ENCODE assay signal across 1 cellular context in the genomic region with DNA sequence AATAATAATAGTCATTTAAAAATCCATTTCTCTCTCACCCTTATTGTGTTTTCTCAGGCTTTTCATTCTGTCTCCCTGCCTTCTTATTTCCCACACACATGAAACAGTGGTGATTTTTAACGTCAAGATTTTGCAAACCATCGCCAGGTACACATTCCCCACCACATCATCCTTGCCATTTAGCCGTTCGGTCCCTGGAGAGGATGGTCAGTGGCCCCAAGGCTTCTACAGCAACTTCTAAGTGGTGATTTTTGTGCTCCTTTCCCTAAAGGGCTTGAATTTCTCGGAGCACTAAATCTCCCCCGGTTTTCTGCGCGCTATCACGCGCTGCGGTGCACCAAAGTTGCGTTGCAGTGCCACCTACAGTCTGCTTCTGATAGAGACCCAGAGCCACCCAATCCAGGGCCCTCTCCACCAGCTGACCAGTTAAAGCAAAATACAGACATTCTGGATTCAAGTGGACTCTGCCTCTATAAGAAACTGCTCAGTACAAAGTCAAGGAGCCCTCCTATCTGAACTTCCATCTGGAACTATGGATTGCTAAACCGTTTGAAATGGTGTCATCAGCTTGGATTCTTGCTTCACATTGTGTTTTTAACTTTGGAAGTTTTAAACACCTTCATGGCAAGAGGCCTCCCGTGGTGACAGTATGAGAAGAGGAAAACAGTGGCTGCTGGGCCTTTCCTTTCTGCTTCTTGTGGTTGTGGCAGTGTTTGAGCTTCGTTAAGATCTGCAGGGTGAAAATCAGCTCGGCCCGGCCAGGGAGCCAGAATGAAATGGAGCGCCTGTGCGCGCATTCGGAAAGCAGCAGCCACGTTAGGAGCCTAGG.
A peak's percentile ranks its signal among the peaks of the same experiment; 100 is the strongest.
TF ChIP-seq lines count a peak whose summit lies in the region.

No MANE protein-coding gene starts in this region.

TF ChIP-seq in HepG2, 621 proteins besides CTCF, POLR2A, EP300 and RAD21 (continued from another document and continues in another):
- TF ChIP-seq, protein P1, sequence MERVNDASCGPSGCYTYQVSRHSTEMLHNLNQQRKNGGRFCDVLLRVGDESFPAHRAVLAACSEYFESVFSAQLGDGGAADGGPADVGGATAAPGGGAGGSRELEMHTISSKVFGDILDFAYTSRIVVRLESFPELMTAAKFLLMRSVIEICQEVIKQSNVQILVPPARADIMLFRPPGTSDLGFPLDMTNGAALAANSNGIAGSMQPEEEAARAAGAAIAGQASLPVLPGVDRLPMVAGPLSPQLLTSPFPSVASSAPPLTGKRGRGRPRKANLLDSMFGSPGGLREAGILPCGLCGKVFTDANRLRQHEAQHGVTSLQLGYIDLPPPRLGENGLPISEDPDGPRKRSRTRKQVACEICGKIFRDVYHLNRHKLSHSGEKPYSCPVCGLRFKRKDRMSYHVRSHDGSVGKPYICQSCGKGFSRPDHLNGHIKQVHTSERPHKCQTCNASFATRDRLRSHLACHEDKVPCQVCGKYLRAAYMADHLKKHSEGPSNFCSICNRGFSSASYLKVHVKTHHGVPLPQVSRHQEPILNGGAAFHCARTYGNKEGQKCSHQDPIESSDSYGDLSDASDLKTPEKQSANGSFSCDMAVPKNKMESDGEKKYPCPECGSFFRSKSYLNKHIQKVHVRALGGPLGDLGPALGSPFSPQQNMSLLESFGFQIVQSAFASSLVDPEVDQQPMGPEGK (CRISPR knock-in tag; IDR thresholded peaks at IDR 0.05), result no peak
- TF ChIP-seq YEATS4 (CRISPR knock-in tag; IDR thresholded peaks at IDR 0.05; ENCODE audit: borderline replicate concordance) (peak; percentile 58), AHR (CRISPR knock-in tag; IDR thresholded peaks at IDR 0.05) (no peak), TBL1XR1 (IDR thresholded peaks at IDR 0.05; ENCODE audit: borderline replicate concordance, low read length, partially characterized antibody) (no peak), ZNF615 (CRISPR knock-in tag; IDR thresholded peaks at IDR 0.05; ENCODE audit: borderline replicate concordance) (no peak), MEIS2 (CRISPR knock-in tag; IDR thresholded peaks at IDR 0.05) (no peak), ATF7 (IDR thresholded peaks at IDR 0.05) (no peak), ATF7 (CRISPR knock-in tag; IDR thresholded peaks at IDR 0.05) (no peak), REXO4 (CRISPR knock-in tag; IDR thresholded peaks at IDR 0.05; ENCODE audit: borderline replicate concordance) (no peak), ZNF367 (CRISPR knock-in tag; IDR thresholded peaks at IDR 0.05; ENCODE audit: borderline replicate concordance) (no peak), TARDBP (CRISPR knock-in tag; IDR thresholded peaks at IDR 0.05) (peak; percentile 79; the same call in 1 of the 2 replicates), ZNF775 (CRISPR knock-in tag; IDR thresholded peaks at IDR 0.05; ENCODE audit: borderline replicate concordance) (no peak), PRMT3 (CRISPR knock-in tag; IDR thresholded peaks at IDR 0.05; ENCODE audit: borderline replicate concordance, low read depth) (no peak), KDM2A (CRISPR knock-in tag; IDR thresholded peaks at IDR 0.05; ENCODE audit: borderline replicate concordance, low read depth) (peak; percentile 89), ZNF260 (CRISPR knock-in tag; IDR thresholded peaks at IDR 0.05; ENCODE audit: borderline replicate concordance, low read depth) (no peak), KDM3A (CRISPR knock-in tag; IDR thresholded peaks at IDR 0.05; ENCODE audit: low read depth) (0 out of 2 replicates have a peak, but pooled peaks have one; percentile 24), LCORL (IDR thresholded peaks at IDR 0.05) (no peak), LCORL (CRISPR knock-in tag; IDR thresholded peaks at IDR 0.05) (no peak), NCOA5 (CRISPR knock-in tag; IDR thresholded peaks at IDR 0.05) (no peak), ZNF160 (CRISPR knock-in tag; IDR thresholded peaks at IDR 0.05) (no peak), SRSF4 (IDR thresholded peaks at IDR 0.05; ENCODE audit: low read depth, low read length, poor library complexity, severe bottlenecking) (no peak), SP4 (CRISPR knock-in tag; IDR thresholded peaks at IDR 0.05) (peak; percentile 43; the same call in 1 of the 2 replicates), HOXA3 (CRISPR knock-in tag; IDR thresholded peaks at IDR 0.05) (no peak), CEBPG (CRISPR knock-in tag; IDR thresholded peaks at IDR 0.05) (peak; percentile 44; the same call in 1 of the 2 replicates)
- TF ChIP-seq, protein P2, sequence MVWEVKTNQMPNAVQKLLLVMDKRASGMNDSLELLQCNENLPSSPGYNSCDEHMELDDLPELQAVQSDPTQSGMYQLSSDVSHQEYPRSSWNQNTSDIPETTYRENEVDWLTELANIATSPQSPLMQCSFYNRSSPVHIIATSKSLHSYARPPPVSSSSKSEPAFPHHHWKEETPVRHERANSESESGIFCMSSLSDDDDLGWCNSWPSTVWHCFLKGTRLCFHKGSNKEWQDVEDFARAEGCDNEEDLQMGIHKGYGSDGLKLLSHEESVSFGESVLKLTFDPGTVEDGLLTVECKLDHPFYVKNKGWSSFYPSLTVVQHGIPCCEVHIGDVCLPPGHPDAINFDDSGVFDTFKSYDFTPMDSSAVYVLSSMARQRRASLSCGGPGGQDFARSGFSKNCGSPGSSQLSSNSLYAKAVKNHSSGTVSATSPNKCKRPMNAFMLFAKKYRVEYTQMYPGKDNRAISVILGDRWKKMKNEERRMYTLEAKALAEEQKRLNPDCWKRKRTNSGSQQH (CRISPR knock-in tag; IDR thresholded peaks at IDR 0.05; ENCODE audit: low read depth), result 0 out of 2 replicates have a peak, but pooled peaks have one; percentile 9
- TF ChIP-seq, protein P3, sequence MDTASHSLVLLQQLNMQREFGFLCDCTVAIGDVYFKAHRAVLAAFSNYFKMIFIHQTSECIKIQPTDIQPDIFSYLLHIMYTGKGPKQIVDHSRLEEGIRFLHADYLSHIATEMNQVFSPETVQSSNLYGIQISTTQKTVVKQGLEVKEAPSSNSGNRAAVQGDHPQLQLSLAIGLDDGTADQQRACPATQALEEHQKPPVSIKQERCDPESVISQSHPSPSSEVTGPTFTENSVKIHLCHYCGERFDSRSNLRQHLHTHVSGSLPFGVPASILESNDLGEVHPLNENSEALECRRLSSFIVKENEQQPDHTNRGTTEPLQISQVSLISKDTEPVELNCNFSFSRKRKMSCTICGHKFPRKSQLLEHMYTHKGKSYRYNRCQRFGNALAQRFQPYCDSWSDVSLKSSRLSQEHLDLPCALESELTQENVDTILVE (CRISPR knock-in tag; IDR thresholded peaks at IDR 0.05), result 0 out of 2 replicates have a peak, but pooled peaks have one; percentile 46
- TF ChIP-seq, protein P4, sequence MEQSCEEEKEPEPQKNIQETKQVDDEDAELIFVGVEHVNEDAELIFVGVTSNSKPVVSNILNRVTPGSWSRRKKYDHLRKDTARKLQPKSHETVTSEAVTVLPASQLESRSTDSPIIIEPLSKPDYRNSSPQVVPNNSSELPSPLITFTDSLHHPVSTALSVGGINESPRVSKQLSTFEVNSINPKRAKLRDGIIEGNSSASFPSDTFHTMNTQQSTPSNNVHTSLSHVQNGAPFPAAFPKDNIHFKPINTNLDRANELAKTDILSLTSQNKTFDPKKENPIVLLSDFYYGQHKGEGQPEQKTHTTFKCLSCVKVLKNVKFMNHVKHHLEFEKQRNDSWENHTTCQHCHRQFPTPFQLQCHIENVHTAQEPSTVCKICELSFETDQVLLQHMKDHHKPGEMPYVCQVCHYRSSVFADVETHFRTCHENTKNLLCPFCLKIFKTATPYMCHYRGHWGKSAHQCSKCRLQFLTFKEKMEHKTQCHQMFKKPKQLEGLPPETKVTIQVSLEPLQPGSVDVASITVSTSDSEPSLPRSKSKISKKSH (CRISPR knock-in tag; IDR thresholded peaks at IDR 0.05; ENCODE audit: borderline replicate concordance), result no peak
- TF ChIP-seq, protein P5, sequence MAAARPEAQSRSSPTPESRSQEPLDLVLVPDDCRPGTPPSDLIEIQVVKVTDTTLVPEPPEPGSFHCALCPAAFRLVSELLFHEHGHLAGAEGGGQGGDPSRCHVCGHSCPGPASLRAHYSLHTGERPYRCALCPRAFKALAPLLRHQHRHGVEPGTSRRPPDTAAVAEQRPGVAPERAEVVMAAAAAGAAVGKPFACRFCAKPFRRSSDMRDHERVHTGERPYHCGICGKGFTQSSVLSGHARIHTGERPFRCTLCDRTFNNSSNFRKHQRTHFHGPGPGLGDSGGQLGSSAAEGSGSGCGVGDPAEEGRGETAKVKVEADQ (CRISPR knock-in tag; IDR thresholded peaks at IDR 0.05; ENCODE audit: borderline replicate concordance), result no peak
- TF ChIP-seq, protein P6, sequence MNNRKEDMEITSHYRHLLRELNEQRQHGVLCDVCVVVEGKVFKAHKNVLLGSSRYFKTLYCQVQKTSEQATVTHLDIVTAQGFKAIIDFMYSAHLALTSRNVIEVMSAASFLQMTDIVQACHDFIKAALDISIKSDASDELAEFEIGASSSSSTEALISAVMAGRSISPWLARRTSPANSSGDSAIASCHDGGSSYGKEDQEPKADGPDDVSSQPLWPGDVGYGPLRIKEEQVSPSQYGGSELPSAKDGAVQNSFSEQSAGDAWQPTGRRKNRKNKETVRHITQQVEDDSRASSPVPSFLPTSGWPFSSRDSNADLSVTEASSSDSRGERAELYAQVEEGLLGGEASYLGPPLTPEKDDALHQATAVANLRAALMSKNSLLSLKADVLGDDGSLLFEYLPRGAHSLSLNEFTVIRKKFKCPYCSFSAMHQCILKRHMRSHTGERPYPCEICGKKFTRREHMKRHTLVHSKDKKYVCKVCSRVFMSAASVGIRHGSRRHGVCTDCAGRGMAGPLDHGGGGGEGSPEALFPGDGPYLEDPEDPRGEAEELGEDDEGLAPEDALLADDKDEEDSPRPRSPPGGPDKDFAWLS (CRISPR knock-in tag; IDR thresholded peaks at IDR 0.05; ENCODE audit: borderline replicate concordance), result no peak
- TF ChIP-seq, protein P7, sequence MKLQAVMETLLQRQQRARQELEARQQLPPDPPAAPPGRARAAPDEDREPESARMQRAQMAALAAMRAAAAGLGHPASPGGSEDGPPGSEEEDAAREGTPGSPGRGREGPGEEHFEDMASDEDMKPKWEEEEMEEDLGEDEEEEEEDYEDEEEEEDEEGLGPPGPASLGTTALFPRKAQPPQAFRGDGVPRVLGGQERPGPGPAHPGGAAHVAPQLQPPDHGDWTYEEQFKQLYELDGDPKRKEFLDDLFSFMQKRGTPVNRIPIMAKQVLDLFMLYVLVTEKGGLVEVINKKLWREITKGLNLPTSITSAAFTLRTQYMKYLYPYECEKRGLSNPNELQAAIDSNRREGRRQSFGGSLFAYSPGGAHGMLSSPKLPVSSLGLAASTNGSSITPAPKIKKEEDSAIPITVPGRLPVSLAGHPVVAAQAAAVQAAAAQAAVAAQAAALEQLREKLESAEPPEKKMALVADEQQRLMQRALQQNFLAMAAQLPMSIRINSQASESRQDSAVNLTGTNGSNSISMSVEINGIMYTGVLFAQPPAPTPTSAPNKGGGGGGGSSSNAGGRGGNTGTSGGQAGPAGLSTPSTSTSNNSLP (IDR thresholded peaks at IDR 0.05; ENCODE audit: low read depth, low read length), result 0 out of 2 replicates have a peak, but pooled peaks have one; percentile 25
- TF ChIP-seq, protein P8, sequence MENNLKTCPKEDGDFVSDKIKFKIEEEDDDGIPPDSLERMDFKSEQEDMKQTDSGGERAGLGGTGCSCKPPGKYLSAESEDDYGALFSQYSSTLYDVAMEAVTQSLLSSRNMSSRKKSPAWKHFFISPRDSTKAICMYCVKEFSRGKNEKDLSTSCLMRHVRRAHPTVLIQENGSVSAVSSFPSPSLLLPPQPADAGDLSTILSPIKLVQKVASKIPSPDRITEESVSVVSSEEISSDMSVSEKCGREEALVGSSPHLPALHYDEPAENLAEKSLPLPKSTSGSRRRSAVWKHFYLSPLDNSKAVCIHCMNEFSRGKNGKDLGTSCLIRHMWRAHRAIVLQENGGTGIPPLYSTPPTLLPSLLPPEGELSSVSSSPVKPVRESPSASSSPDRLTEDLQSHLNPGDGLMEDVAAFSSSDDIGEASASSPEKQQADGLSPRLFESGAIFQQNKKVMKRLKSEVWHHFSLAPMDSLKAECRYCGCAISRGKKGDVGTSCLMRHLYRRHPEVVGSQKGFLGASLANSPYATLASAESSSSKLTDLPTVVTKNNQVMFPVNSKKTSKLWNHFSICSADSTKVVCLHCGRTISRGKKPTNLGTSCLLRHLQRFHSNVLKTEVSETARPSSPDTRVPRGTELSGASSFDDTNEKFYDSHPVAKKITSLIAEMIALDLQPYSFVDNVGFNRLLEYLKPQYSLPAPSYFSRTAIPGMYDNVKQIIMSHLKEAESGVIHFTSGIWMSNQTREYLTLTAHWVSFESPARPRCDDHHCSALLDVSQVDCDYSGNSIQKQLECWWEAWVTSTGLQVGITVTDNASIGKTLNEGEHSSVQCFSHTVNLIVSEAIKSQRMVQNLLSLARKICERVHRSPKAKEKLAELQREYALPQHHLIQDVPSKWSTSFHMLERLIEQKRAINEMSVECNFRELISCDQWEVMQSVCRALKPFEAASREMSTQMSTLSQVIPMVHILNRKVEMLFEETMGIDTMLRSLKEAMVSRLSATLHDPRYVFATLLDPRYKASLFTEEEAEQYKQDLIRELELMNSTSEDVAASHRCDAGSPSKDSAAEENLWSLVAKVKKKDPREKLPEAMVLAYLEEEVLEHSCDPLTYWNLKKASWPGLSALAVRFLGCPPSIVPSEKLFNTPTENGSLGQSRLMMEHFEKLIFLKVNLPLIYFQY (CRISPR knock-in tag; IDR thresholded peaks at IDR 0.05; ENCODE audit: borderline replicate concordance), result no peak
- TF ChIP-seq, protein P9, sequence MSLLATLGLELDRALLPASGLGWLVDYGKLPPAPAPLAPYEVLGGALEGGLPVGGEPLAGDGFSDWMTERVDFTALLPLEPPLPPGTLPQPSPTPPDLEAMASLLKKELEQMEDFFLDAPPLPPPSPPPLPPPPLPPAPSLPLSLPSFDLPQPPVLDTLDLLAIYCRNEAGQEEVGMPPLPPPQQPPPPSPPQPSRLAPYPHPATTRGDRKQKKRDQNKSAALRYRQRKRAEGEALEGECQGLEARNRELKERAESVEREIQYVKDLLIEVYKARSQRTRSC (CRISPR knock-in tag; IDR thresholded peaks at IDR 0.05; ENCODE audit: low read depth), result no peak
- TF ChIP-seq, protein P10, sequence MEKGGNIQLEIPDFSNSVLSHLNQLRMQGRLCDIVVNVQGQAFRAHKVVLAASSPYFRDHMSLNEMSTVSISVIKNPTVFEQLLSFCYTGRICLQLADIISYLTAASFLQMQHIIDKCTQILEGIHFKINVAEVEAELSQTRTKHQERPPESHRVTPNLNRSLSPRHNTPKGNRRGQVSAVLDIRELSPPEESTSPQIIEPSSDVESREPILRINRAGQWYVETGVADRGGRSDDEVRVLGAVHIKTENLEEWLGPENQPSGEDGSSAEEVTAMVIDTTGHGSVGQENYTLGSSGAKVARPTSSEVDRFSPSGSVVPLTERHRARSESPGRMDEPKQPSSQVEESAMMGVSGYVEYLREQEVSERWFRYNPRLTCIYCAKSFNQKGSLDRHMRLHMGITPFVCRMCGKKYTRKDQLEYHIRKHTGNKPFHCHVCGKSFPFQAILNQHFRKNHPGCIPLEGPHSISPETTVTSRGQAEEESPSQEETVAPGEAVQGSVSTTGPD (CRISPR knock-in tag; IDR thresholded peaks at IDR 0.05), result no peak
- TF ChIP-seq, protein P11, sequence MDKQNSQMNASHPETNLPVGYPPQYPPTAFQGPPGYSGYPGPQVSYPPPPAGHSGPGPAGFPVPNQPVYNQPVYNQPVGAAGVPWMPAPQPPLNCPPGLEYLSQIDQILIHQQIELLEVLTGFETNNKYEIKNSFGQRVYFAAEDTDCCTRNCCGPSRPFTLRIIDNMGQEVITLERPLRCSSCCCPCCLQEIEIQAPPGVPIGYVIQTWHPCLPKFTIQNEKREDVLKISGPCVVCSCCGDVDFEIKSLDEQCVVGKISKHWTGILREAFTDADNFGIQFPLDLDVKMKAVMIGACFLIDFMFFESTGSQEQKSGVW (CRISPR knock-in tag; IDR thresholded peaks at IDR 0.05; ENCODE audit: borderline replicate concordance), result no peak
